ENCODE assay signal across 20 cellular contexts in the genomic region with DNA sequence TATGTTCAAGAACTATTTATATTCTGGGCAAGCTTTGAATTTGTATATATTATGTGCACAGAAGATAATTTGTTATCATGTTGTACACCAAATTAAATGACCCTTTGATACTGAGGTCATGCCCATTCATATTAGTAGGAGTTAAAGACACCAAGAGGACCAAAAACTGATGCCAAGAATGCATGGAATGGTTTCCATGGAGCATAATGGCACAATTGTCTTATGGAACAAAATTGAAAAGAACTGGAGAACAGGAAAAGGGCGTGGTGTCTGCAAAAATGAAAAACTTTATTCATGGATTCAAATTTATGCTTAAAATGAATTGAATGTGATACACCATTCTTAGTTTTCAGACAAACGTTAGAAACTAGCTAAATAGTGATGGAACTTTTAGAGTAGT.
"Had no signal": no experiment of that assay in that cellular context is flagged by ENCODE, and none has a peak within 500 bp of the region (broad histone marks: within the 10 kb centered on the region; RNA-seq: fewer than 3 reads in every experiment).

No MANE protein-coding gene starts in this region.

- H3K9me3 ChIP-seq: SJCRH30 had no signal

- H3K4me3 ChIP-seq: SK-N-MC had no signal

- H3K36me3 ChIP-seq: SJCRH30 had no signal

- H3K27ac ChIP-seq: SJCRH30, SK-N-MC had no signal

- ATAC-seq: Panc1, Right ventricle myocardium inferior had no signal

- H3K27me3 ChIP-seq: SJCRH30 had no signal

- DNase-seq: KBM-7; MM.1S; NCI-H1092 treated with DMSO at 0.1 percent for 48 hours; NCI-H1436; NCI-H187; NCI-H2029; NCI-H2081 treated with DMSO at 0.1 percent for 48 hours; NCI-H2171; NCI-H226; NCI-H446; NCI-H510A; NCI-H524 treated with DMSO at 0.1 percent for 48 hours; NCI-H69; NCI-H774; NK-92 treated with Interleukin-12 subunit alpha and Interleukin-12 subunit beta, amount 100 ng/mL, for 24 hours; SHP77 treated with DMSO at 0.1 percent for 48 hours had no signal
